1 cellular context compared by ENCODE assay signal in the genomic region with DNA sequence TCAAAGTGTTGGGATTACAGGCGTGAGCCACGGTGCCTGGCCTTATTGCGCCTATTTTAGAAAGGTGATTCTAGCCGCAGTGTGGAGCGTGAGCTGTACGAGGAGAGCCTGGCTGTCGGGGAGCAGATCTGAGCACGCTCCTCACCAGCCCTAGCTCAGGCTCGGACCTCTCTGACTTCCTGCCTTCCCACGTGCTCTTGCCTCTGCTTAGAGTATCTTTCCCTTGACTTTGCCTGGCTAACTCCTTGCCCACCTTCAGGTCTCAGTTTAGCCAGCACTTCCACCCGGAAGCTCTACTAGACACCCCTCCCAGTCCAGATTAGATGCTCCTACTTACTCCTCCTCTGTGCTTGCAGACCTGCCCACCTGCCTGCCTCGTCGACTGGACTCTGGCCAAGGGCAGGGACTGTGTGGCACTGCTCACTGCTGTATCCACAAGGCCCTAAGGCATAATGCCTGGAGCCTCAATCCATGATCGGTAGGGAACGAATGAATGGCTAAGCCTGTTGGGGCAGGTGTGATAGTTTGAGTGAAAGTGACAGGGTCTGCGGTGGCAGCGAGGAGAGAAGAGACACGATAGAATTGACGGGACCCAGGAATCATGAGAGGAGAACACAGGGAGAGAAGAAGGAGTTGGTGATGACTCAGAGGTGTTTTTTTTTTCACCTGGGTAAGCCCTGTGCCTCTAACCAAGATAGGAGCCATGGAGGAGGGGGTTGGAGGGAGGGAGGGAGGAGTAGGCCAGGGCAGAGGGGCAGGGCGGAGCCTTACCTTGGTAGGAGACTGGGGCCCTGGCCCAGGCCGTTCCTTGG.
TF ChIP-seq lines count a peak whose summit lies in the region.

No MANE protein-coding gene starts in this region.

TF ChIP-seq in K562, 482 proteins besides CTCF, POLR2A, EP300 and RAD21 (continued from another document and continues in another):
- TF ChIP-seq, protein P1, sequence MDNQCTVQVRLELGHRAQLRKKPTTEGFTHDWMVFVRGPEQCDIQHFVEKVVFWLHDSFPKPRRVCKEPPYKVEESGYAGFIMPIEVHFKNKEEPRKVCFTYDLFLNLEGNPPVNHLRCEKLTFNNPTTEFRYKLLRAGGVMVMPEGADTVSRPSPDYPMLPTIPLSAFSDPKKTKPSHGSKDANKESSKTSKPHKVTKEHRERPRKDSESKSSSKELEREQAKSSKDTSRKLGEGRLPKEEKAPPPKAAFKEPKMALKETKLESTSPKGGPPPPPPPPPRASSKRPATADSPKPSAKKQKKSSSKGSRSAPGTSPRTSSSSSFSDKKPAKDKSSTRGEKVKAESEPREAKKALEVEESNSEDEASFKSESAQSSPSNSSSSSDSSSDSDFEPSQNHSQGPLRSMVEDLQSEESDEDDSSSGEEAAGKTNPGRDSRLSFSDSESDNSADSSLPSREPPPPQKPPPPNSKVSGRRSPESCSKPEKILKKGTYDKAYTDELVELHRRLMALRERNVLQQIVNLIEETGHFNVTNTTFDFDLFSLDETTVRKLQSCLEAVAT (IDR thresholded peaks at IDR 0.05): peak in 1 of 2 experiments; percentile 42; a peak in 1 of 4 replicates
- no peak for TF ChIP-seq CHD2 (IDR thresholded peaks at IDR 0.05; ENCODE audit: low read depth, low read length)
- TF ChIP-seq, protein P2, sequence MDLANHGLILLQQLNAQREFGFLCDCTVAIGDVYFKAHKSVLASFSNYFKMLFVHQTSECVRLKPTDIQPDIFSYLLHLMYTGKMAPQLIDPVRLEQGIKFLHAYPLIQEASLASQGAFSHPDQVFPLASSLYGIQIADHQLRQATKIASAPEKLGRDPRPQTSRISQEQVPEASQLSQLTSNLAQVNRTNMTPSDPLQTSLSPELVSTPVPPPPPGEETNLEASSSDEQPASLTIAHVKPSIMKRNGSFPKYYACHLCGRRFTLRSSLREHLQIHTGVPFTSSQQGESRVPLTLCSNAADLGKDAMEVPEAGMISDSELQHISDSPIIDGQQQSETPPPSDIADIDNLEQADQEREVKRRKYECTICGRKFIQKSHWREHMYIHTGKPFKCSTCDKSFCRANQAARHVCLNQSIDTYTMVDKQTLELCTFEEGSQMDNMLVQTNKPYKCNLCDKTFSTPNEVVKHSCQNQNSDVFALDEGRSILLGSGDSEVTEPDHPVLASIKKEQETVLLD (IDR thresholded peaks at IDR 0.05): peak; percentile 59; the same call in 1 of the 2 replicates
- 0 out of 2 replicates have a peak, but pooled peaks have one; percentile 33 for TF ChIP-seq MEF2D (tag; conservative IDR thresholded peaks at IDR 0.05; ENCODE audit: low read depth)
- no peak for TF ChIP-seq KLF13 (tag; IDR thresholded peaks at IDR 0.05; ENCODE audit: borderline replicate concordance, low read depth)
- no peak for TF ChIP-seq ZKSCAN8 (CRISPR knock-in tag; IDR thresholded peaks at IDR 0.05)
- no peak for TF ChIP-seq SLC30A9 (CRISPR knock-in tag; IDR thresholded peaks at IDR 0.05)
- TF ChIP-seq CC2D1A (IDR thresholded peaks at IDR 0.05): no peak
- TF ChIP-seq, protein P3, sequence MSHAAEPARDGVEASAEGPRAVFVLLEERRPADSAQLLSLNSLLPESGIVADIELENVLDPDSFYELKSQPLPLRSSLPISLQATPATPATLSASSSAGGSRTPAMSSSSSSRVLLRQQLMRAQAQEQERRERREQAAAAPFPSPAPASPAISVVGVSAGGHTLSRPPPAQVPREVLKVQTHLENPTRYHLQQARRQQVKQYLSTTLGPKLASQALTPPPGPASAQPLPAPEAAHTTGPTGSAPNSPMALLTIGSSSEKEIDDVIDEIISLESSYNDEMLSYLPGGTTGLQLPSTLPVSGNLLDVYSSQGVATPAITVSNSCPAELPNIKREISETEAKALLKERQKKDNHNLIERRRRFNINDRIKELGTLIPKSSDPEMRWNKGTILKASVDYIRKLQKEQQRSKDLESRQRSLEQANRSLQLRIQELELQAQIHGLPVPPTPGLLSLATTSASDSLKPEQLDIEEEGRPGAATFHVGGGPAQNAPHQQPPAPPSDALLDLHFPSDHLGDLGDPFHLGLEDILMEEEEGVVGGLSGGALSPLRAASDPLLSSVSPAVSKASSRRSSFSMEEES (CRISPR knock-in tag; IDR thresholded peaks at IDR 0.05): no peak
- no peak for TF ChIP-seq RERE (CRISPR knock-in tag; IDR thresholded peaks at IDR 0.05; ENCODE audit: borderline replicate concordance)
- no peak for TF ChIP-seq SAP30 (IDR thresholded peaks at IDR 0.05; ENCODE audit: borderline replicate concordance, insufficient read depth, low read depth, low read length, poor library complexity, severe bottlenecking)
- TF ChIP-seq TAF15 (IDR thresholded peaks at IDR 0.05; ENCODE audit: low read depth, low read length): no peak
- TF ChIP-seq RREB1 (CRISPR knock-in tag; IDR thresholded peaks at IDR 0.05): no peak
- TF ChIP-seq ZNF263 (CRISPR knock-in tag; IDR thresholded peaks at IDR 0.05; ENCODE audit: borderline replicate concordance): 0 out of 2 replicates have a peak, but pooled peaks have one; percentile 63
- peak in 1 of 2 experiments; percentile 16 for TF ChIP-seq E2F6 (IDR thresholded peaks at IDR 0.05; ENCODE audit: borderline replicate concordance in 1 of 2, extremely low read depth in 1 of 2, insufficient read depth in 1 of 2, insufficient read length in 1 of 2, low read depth in 1 of 2, low read length in 1 of 2, poor library complexity in 1 of 2, severe bottlenecking in 1 of 2)
- TF ChIP-seq, protein P4, sequence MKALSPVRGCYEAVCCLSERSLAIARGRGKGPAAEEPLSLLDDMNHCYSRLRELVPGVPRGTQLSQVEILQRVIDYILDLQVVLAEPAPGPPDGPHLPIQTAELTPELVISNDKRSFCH (CRISPR knock-in tag; IDR thresholded peaks at IDR 0.05): no peak
- TF ChIP-seq, protein P4 (tag; IDR thresholded peaks at IDR 0.05): peak; percentile 58; the same call in 1 of the 2 replicates
- TF ChIP-seq TOE1 (IDR thresholded peaks at IDR 0.05; ENCODE audit: borderline replicate concordance): no peak; the same call in 1 of the 2 replicates
- no peak for TF ChIP-seq TOE1 (CRISPR knock-in tag; IDR thresholded peaks at IDR 0.05; ENCODE audit: borderline replicate concordance, low read depth)
- TF ChIP-seq, protein P5, sequence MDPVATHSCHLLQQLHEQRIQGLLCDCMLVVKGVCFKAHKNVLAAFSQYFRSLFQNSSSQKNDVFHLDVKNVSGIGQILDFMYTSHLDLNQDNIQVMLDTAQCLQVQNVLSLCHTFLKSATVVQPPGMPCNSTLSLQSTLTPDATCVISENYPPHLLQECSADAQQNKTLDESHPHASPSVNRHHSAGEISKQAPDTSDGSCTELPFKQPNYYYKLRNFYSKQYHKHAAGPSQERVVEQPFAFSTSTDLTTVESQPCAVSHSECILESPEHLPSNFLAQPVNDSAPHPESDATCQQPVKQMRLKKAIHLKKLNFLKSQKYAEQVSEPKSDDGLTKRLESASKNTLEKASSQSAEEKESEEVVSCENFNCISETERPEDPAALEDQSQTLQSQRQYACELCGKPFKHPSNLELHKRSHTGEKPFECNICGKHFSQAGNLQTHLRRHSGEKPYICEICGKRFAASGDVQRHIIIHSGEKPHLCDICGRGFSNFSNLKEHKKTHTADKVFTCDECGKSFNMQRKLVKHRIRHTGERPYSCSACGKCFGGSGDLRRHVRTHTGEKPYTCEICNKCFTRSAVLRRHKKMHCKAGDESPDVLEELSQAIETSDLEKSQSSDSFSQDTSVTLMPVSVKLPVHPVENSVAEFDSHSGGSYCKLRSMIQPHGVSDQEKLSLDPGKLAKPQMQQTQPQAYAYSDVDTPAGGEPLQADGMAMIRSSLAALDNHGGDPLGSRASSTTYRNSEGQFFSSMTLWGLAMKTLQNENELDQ (CRISPR knock-in tag; IDR thresholded peaks at IDR 0.05; ENCODE audit: borderline replicate concordance): no peak
- no peak for TF ChIP-seq E2F1 (CRISPR knock-in tag; IDR thresholded peaks at IDR 0.05)
- peak; percentile 43 for TF ChIP-seq TBP (optimal IDR thresholded peaks at IDR 0.05; ENCODE audit: low read depth, low read length)
- no peak for TF ChIP-seq BCL6 (CRISPR knock-in tag; IDR thresholded peaks at IDR 0.05)
- no peak for TF ChIP-seq FOXA1 (IDR thresholded peaks at IDR 0.05; ENCODE audit: borderline replicate concordance)
- no peak for TF ChIP-seq ELF1 (tag; IDR thresholded peaks at IDR 0.05)
- TF ChIP-seq, protein P6, sequence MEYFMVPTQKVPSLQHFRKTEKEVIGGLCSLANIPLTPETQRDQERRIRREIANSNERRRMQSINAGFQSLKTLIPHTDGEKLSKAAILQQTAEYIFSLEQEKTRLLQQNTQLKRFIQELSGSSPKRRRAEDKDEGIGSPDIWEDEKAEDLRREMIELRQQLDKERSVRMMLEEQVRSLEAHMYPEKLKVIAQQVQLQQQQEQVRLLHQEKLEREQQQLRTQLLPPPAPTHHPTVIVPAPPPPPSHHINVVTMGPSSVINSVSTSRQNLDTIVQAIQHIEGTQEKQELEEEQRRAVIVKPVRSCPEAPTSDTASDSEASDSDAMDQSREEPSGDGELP (CRISPR knock-in tag; IDR thresholded peaks at IDR 0.05; ENCODE audit: borderline replicate concordance): peak; percentile 46; the same call in 1 of the 2 replicates
